In genomic region chr3:87607234-87607633, GRCh38 we compare ENCODE assay signal across 5 cellular contexts.
"Had no signal": no experiment of that assay in that cellular context is flagged by ENCODE, and none has a peak within 500 bp of the region (broad histone marks: within the 10 kb centered on the region; RNA-seq: fewer than 3 reads in every experiment).

No MANE protein-coding gene starts in this region.

- H3K4me3 ChIP-seq: GM12878 had no signal

- DNase-seq: GDM1 had no signal

- FAIRE-seq: G401.6, GM12878, GM12892, GM19239 had no signal
